In genomic region chr5:36240779-36241635, GRCh38 we compare ENCODE assay signal across 8 cellular contexts. TPM values are rescaled to one million over a fixed set of nuclear protein-coding genes. Genes with fewer than 3 reads are reported as not detected.
A peak's percentile ranks its signal among the peaks of the same experiment; 100 is the strongest.
DNase-seq lines count a peak whose midpoint lies in the region; ATAC-seq lines count a peak whose summit lies in the region.

No MANE protein-coding gene starts in this region.

- H3K4me3 Mint-ChIP-seq in activated CD8-positive, alpha-beta T cell treated with anti-CD3 and anti-CD28 coated beads, Interleukin-2, amount 10 ng/mL, durations not matched to agents 7 days and 5 days, result peak overlapping the region; percentile 76
- peak overlapping the region; percentile 74 to 78 for H3K4me3 Mint-ChIP-seq in effector memory CD8-positive, alpha-beta T cell

- peak overlapping the region; percentile 87 for H3K27ac ChIP-seq in ACC112 (ENCODE audit: low read depth, low read length)

- no peaks in the 10 kb centered on the region for H3K36me3 ChIP-seq in ACC112 (ENCODE audit: insufficient read depth, low read length)

- H3K9me3 Mint-ChIP-seq in activated CD8-positive, alpha-beta T cell treated with anti-CD3 and anti-CD28 coated beads, Interleukin-2, amount 10 ng/mL, durations not matched to agents 7 days and 5 days (ENCODE audit: insufficient read depth), result no peaks in the 10 kb centered on the region
- H3K9me3 Mint-ChIP-seq in effector memory CD8-positive, alpha-beta T cell, result no peaks in the 10 kb centered on the region

- H3K27ac Mint-ChIP-seq in activated CD8-positive, alpha-beta T cell treated with anti-CD3 and anti-CD28 coated beads, Interleukin-2, amount 10 ng/mL, durations not matched to agents 7 days and 5 days, result peak overlapping the region; percentile 72
- peak overlapping the region; percentile 79 to 89 for H3K27ac Mint-ChIP-seq in effector memory CD8-positive, alpha-beta T cell

- DNase-seq in NCI-H2227 treated with DMSO at 0.1 percent for 48 hours (lab: John Stamatoyannopoulos, UW) (peak; percentile 53), lung microvascular endothelial cell (ENCODE audit: low read depth in 2 of 2) (peak; percentile 61 to 74)
- DNase-seq in activated CD8-positive, alpha-beta T cell treated with anti-CD3 and anti-CD28 coated beads, Interleukin-2, amount 10 ng/mL, durations not matched to agents 7 days and 5 days, result peak; percentile 37
- peak in 2 of 3 experiments; percentile 3 to 5 for DNase-seq in effector memory CD8-positive, alpha-beta T cell
- DNase-seq in stimulated activated CD8-positive, alpha-beta memory T cell treated with anti-CD3 and anti-CD28 coated beads, Interleukin-15, amount 100 ng/mL, for 24 hours (ENCODE audit: low read depth), result peak; percentile 17

- H3K27me3 Mint-ChIP-seq in activated CD8-positive, alpha-beta T cell treated with anti-CD3 and anti-CD28 coated beads, Interleukin-2, amount 10 ng/mL, durations not matched to agents 7 days and 5 days (ENCODE audit: low read depth), result no peaks in the 10 kb centered on the region
- H3K27me3 Mint-ChIP-seq in effector memory CD8-positive, alpha-beta T cell, result no peaks in the 10 kb centered on the region

- ATAC-seq in GM18508 (IDR thresholded peaks at IDR 0.05; ENCODE audit: insufficient read depth, unreplicated experiment) (peak; percentile 2), HG03060 (IDR thresholded peaks at IDR 0.05; ENCODE audit: low read depth, unreplicated experiment) (peak; percentile 8)
- ATAC-seq in activated CD8-positive, alpha-beta T cell treated with anti-CD3 and anti-CD28 coated beads, Interleukin-2, amount 10 ng/mL, durations not matched to agents 7 days and 5 days, result peak; percentile 11
- ATAC-seq in effector memory CD8-positive, alpha-beta T cell (replicated peaks), result no peak

- H2AFZ ChIP-seq in ACC112 (ENCODE audit: low read length, unreplicated experiment), result peak overlapping the region; percentile 66

- peak overlapping the region; percentile 84 for H3K4me3 ChIP-seq in ACC112 (ENCODE audit: low read depth, low read length)

- CTCF ChIA-PET in activated CD8-positive, alpha-beta T cell treated with anti-CD3 and anti-CD28 coated beads, Interleukin-2, amount 10 ng/mL, durations not matched to agents 7 days and 5 days (lab: Charles Lee), result interaction anchor here (0.7 to 3.0 kb wide), 25 partner anchors 10 to 455 kb away, joined by 3 to 18 read pairs (median 4); partner anchors contain the start of genes LMBRD2, RANBP3L and SKP2

- POLR2A ChIA-PET in activated CD8-positive, alpha-beta T cell treated with anti-CD3 and anti-CD28 coated beads, Interleukin-2, amount 10 ng/mL, durations not matched to agents 7 days and 5 days (lab: Charles Lee), result interaction anchor here (1.0 to 2.7 kb wide), 3 partner anchors 25 to 637 kb away, joined by 3 to 27 read pairs (median 3); partner anchors contain the start of genes LMBRD2 and SKP2

- no peaks in the 10 kb centered on the region for H3K27me3 ChIP-seq in ACC112 (ENCODE audit: insufficient read depth, low read length)

- H3K4me1 Mint-ChIP-seq in activated CD8-positive, alpha-beta T cell treated with anti-CD3 and anti-CD28 coated beads, Interleukin-2, amount 10 ng/mL, durations not matched to agents 7 days and 5 days (ENCODE audit: low read depth), result peaks cover 31% of the 10 kb centered on the region
- peaks cover 28 to 40% of the 10 kb centered on the region in 2 donors for H3K4me1 Mint-ChIP-seq in effector memory CD8-positive, alpha-beta T cell (ENCODE audit: low read depth in 2 of 2)

- H3K79me2 ChIP-seq in ACC112 (ENCODE audit: control insufficient read depth, insufficient read depth, low read length, unreplicated experiment), result peaks cover 45% of the 10 kb centered on the region

- peaks cover 20% of the 10 kb centered on the region for H3K4me1 ChIP-seq in ACC112 (ENCODE audit: control insufficient read depth, insufficient read depth, low read length, unreplicated experiment)

- H3K36me3 Mint-ChIP-seq in activated CD8-positive, alpha-beta T cell treated with anti-CD3 and anti-CD28 coated beads, Interleukin-2, amount 10 ng/mL, durations not matched to agents 7 days and 5 days (ENCODE audit: low read depth), result no peaks in the 10 kb centered on the region
- H3K36me3 Mint-ChIP-seq in effector memory CD8-positive, alpha-beta T cell (ENCODE audit: insufficient read depth), result peaks cover 7% of the 10 kb centered on the region

RNA-seq across cellular contexts. Expression of gene NADK2, which starts 0.7 kb away (rescaled TPM):
- 10 to 100 TPM; 11.0 to 12.8 TPM for total RNA-seq in activated CD8-positive, alpha-beta T cell treated with anti-CD3 and anti-CD28 coated beads, Interleukin-2, amount 10 ng/mL, durations not matched to agents 7 days and 5 days
- total RNA-seq in lung microvascular endothelial cell, result 11.8 and 25.6 TPM in 2 replicates

Comparison
In these comparisons a context has a peak if more than half of its experiments do, and no peak if none do; other contexts are left out.
1. DNase-seq: peak in every context shown above with its lines; median percentile 68 in lung microvascular endothelial cell; 53 in NCI-H2227 treated with DMSO at 0.1 percent for 48 hours; 37 in activated CD8-positive, alpha-beta T cell treated with anti-CD3 and anti-CD28 coated beads, Interleukin-2, amount 10 ng/mL, durations not matched to agents 7 days and 5 days; 17 in stimulated activated CD8-positive, alpha-beta memory T cell treated with anti-CD3 and anti-CD28 coated beads, Interleukin-15, amount 100 ng/mL, for 24 hours; 4 in effector memory CD8-positive, alpha-beta T cell.